ENCODE assay signal across 20 cellular contexts in genomic region chr9:11312976-11313375, GRCh38.
DNase-seq lines count a peak whose midpoint lies in the region; ATAC-seq, FAIRE-seq and TF ChIP-seq lines count a peak whose summit lies in the region.
"Had no signal": no experiment of that assay in that cellular context is flagged by ENCODE, and none has a peak within 500 bp of the region (broad histone marks: within the 10 kb centered on the region; RNA-seq: fewer than 3 reads in every experiment).

No MANE protein-coding gene starts in this region.

- FAIRE-seq in HepG2 (lab: Jason Lieb, UNC) = no peak
- FAIRE-seq: endometrium, kidney had no signal

- ATAC-seq in HepG2 (no peak), GM19023 (IDR thresholded peaks at IDR 0.05; ENCODE audit: unreplicated experiment) (no peak)

- no peaks in the 10 kb centered on the region for H3K4me1 Mint-ChIP-seq in HFFc6 (ENCODE audit: low read depth)
- H3K4me1 Mint-ChIP-seq: CD4-positive, alpha-beta memory T cell had no signal

- CTCF ChIA-PET in HEK293T (lab: Yijun Ruan, JAX) = no interaction called here
- CTCF ChIA-PET in HepG2 (lab: Yijun Ruan, JAX; ENCODE audit: low intra/inter-chr PET ratio, low total read pairs) = no interaction called here

- TF ChIP-seq CTCF in fibroblast of pulmonary artery (IDR thresholded peaks at IDR 0.05; ENCODE audit: low read length, missing control alignments) (no peak), HFFc6 (IDR thresholded peaks at IDR 0.05) (no peak), HepG2 (CRISPR knock-in tag; IDR thresholded peaks at IDR 0.05) (no peak)

- H3K9ac ChIP-seq in HepG2 (ENCODE audit: insufficient read depth, low read depth, low read length) = no peak overlapping the region

- TF ChIP-seq POLR2A in HepG2 (IDR thresholded peaks at IDR 0.05; ENCODE audit: insufficient read depth in 1 of 2, low read depth in 2 of 2, low read length in 2 of 2) = no peak

- H3K36me3 Mint-ChIP-seq in HFFc6 (ENCODE audit: low read depth) = no peaks in the 10 kb centered on the region
- H3K36me3 Mint-ChIP-seq: CD4-positive, alpha-beta memory T cell had no signal

- peaks cover 69% of the 10 kb centered on the region for H3K9me3 ChIP-seq in HepG2 (ENCODE audit: low read length)
- H3K9me3 ChIP-seq: prostate gland had no signal

- no peak overlapping the region for H2AFZ ChIP-seq in HepG2 (ENCODE audit: low read length)

- whole genome bisulfite sequencing in HepG2 (ENCODE audit: low lambda C conversion rate) = 10% methylated on average over 2 of the region's 2 CpGs

- intact Hi-C loops in HepG2 (cut with micrococcal nuclease; ENCODE audit: unreplicated experiment) = no loop called here

- no peak overlapping the region for H3K4me3 Mint-ChIP-seq in HFFc6
- H3K4me3 Mint-ChIP-seq: CD4-positive, alpha-beta memory T cell; nephron progenitor cell had no signal

- in situ Hi-C loops in Caki2 (cut with HindIII; ENCODE audit: low pct_unique_long_range_greater_than_20kb, low sequenced_read_pairs) = no loop called here
- in situ Hi-C loops in HepG2 (cut with HindIII; ENCODE audit: extremely low pct_ligation_motif_present, low pct_unique_long_range_greater_than_20kb) = no loop called here

- H4K20me1 ChIP-seq in HepG2 (ENCODE audit: insufficient read depth, low read length) = no peaks in the 10 kb centered on the region

- no peak overlapping the region for H3K27ac ChIP-seq in HepG2 (ENCODE audit: extremely low read length, insufficient read depth, low read length)
- H3K27ac ChIP-seq: coronary artery, prostate gland had no signal

- POLR2A ChIA-PET in HEK293T (lab: Yijun Ruan, JAX) = no interaction called here
- POLR2A ChIA-PET in HepG2 (lab: Yijun Ruan, JAX) = no interaction called here

- no peaks in the 10 kb centered on the region for H3K4me1 ChIP-seq in HepG2 (ENCODE audit: insufficient read depth, low read length)
- H3K4me1 ChIP-seq: prostate gland had no signal

- H3K79me2 ChIP-seq in HepG2 (ENCODE audit: insufficient read depth, low read length) = no peaks in the 10 kb centered on the region

- no peak for TF ChIP-seq RAD21 in HepG2 (CRISPR knock-in tag; IDR thresholded peaks at IDR 0.05)

- no TSS peak for BruUV-seq in HepG2 (replicated peaks; lab: Mats Ljungman, UMichigan)

- no peaks in the 10 kb centered on the region for H3K27me3 Mint-ChIP-seq in HFFc6 (ENCODE audit: insufficient read depth)
- H3K27me3 Mint-ChIP-seq: CD4-positive, alpha-beta memory T cell had no signal

- H3K27ac Mint-ChIP-seq in HFFc6 = no peak overlapping the region
- H3K27ac Mint-ChIP-seq: CD4-positive, alpha-beta memory T cell; nephron progenitor cell had no signal

- peaks cover 52% of the 10 kb centered on the region for H3K9me3 Mint-ChIP-seq in HFFc6

- H3K4me2 ChIP-seq in HepG2 (ENCODE audit: low read depth, low read length) = no peak overlapping the region

- no peaks in the 10 kb centered on the region for H3K36me3 ChIP-seq in HepG2 (replicated peaks in 1 of 2; ENCODE audit: control insufficient read depth in 1 of 2, insufficient read depth in 2 of 2, low read length in 2 of 2)
- H3K36me3 ChIP-seq: prostate gland had no signal

- H3K4me3 ChIP-seq in fibroblast of pulmonary artery (replicated peaks; ENCODE audit: low read depth, low read length) = no peak overlapping the region
- no peak overlapping the region for H3K4me3 ChIP-seq in HepG2 (replicated peaks in 1 of 3; ENCODE audit: insufficient read depth in 1 of 3, low read depth in 2 of 3, low read length in 3 of 3)
- H3K4me3 ChIP-seq: coronary artery, prostate gland had no signal

- H3K27me3 ChIP-seq in HepG2 (ENCODE audit: control insufficient read depth in 1 of 2, insufficient read depth in 2 of 2, low read length in 2 of 2) = no peaks in the 10 kb centered on the region

- DNase-seq in Caki2 (ENCODE audit: low read depth) (peak; percentile 3), OCI-M1 (lab: John Stamatoyannopoulos, UW) (peak; percentile 85), fibroblast of pulmonary artery (ENCODE audit: low read depth) (peak; percentile 0), putamen (ENCODE audit: low spot score) (peak; percentile 4), HFFc6 (no peak), HEK293T (ENCODE audit: extremely low spot score) (no peak), HepG2 (ENCODE audit: low spot score) (no peak)
- DNase-seq: activated naive CD4-positive, alpha-beta T cell; CD4-positive, alpha-beta memory T cell; KBM-7; kidney; midbrain; NCI-H1048; NCI-H2081 treated with DMSO at 0.1 percent for 48 hours; nephron progenitor cell; Right ventricle myocardium superior had no signal

- TF ChIP-seq EP300 in HepG2 (IDR thresholded peaks at IDR 0.05; ENCODE audit: low read depth in 2 of 2, low read length in 2 of 2) = no peak
- TF ChIP-seq EP300 in HepG2 (CRISPR knock-in tag; IDR thresholded peaks at IDR 0.05; ENCODE audit: borderline replicate concordance) = no peak

TF ChIP-seq in HEK293T, 16 proteins besides CTCF, POLR2A, EP300 and RAD21:
- TF ChIP-seq FOXK2 (IDR thresholded peaks at IDR 0.05) (no peak), ZNF384 (IDR thresholded peaks at IDR 0.05) (no peak), CTBP1 (IDR thresholded peaks at IDR 0.05; ENCODE audit: borderline replicate concordance) (no peak), FOXM1 (IDR thresholded peaks at IDR 0.05; ENCODE audit: borderline replicate concordance) (no peak), SUZ12 (IDR thresholded peaks at IDR 0.05) (no peak), ELF4 (IDR thresholded peaks at IDR 0.05) (no peak)

TF ChIP-seq in HepG2, 621 proteins besides CTCF, POLR2A, EP300 and RAD21 (continues in another document):
- TF ChIP-seq SP4 (CRISPR knock-in tag; IDR thresholded peaks at IDR 0.05) (no peak), EHMT2 (IDR thresholded peaks at IDR 0.05; ENCODE audit: borderline replicate concordance, low read depth, low read length) (no peak), ZNF543 (CRISPR knock-in tag; IDR thresholded peaks at IDR 0.05) (no peak), NFKB2 (CRISPR knock-in tag; IDR thresholded peaks at IDR 0.05; ENCODE audit: borderline replicate concordance) (no peak), BCL6 (CRISPR knock-in tag; IDR thresholded peaks at IDR 0.05) (no peak), GMEB2 (CRISPR knock-in tag; IDR thresholded peaks at IDR 0.05; ENCODE audit: low read depth) (no peak), ATM (IDR thresholded peaks at IDR 0.05; ENCODE audit: borderline replicate concordance) (no peak), ZNF616 (CRISPR knock-in tag; IDR thresholded peaks at IDR 0.05; ENCODE audit: low read depth) (no peak), ZNF660 (CRISPR knock-in tag; IDR thresholded peaks at IDR 0.05; ENCODE audit: borderline replicate concordance, low read depth) (no peak), BCL3 (CRISPR knock-in tag; IDR thresholded peaks at IDR 0.05) (no peak), ZNF775 (CRISPR knock-in tag; IDR thresholded peaks at IDR 0.05; ENCODE audit: borderline replicate concordance) (no peak), TCF7L2 (IDR thresholded peaks at IDR 0.05; ENCODE audit: low read depth, low read length) (no peak), ZNF121 (CRISPR knock-in tag; IDR thresholded peaks at IDR 0.05) (no peak), ZFX (CRISPR knock-in tag; IDR thresholded peaks at IDR 0.05; ENCODE audit: low read depth) (no peak), ZBTB2 (CRISPR knock-in tag; IDR thresholded peaks at IDR 0.05; ENCODE audit: low read depth) (no peak), ZNF275 (CRISPR knock-in tag; IDR thresholded peaks at IDR 0.05; ENCODE audit: borderline replicate concordance) (no peak)

Comparison
In these comparisons a context has a peak if more than half of its experiments do, and no peak if none do; other contexts are left out.
1. DNase-seq: peak in Caki2 (single experiment), OCI-M1 (single experiment), fibroblast of pulmonary artery (single experiment) and putamen (single experiment); none in HFFc6 (single experiment), HEK293T (single experiment) and HepG2 (single experiment).